Comparison of ENCODE assay signal across 8 cellular contexts in genomic region chr5:91641730-91642350, GRCh38.
A peak's percentile ranks its signal among the peaks of the same experiment; 100 is the strongest.
DNase-seq lines count a peak whose midpoint lies in the region; ATAC-seq, FAIRE-seq and TF ChIP-seq lines count a peak whose summit lies in the region.

No MANE protein-coding gene starts in this region.

- H3K9me3 ChIP-seq in A549 = no peaks in the 10 kb centered on the region

- CTCF ChIA-PET in A549 (lab: Yijun Ruan, JAX) = interaction anchor here (0.5 to 1.5 kb wide), 11 partner anchors 11 to 1912 kb away, joined by 3 to 12 read pairs (median 3); no protein-coding TSS in a partner anchor

- TF ChIP-seq CTCF in A549 (IDR thresholded peaks at IDR 0.05) = peak; percentile 78
- TF ChIP-seq CTCF in GM12875 (IDR thresholded peaks at IDR 0.05; ENCODE audit: borderline replicate concordance, insufficient read depth, low read depth, low read length) = peak; percentile 18; the same call in 1 of the 2 replicates
- TF ChIP-seq CTCF in fibroblast of villous mesenchyme (IDR thresholded peaks at IDR 0.05; ENCODE audit: insufficient read depth, low read depth, low read length) = peak; percentile 49

- POLR2A ChIA-PET in A549 (lab: Yijun Ruan, JAX) = interaction anchor here (0.6 to 1.1 kb wide), 2 partner anchors 1435 to 1967 kb away, joined by 4 read pairs; no protein-coding TSS in a partner anchor

- TF ChIP-seq POLR2A in A549 (IDR thresholded peaks at IDR 0.05; ENCODE audit: low read length) = no peak

- H3K4me1 Mint-ChIP-seq in stimulated activated naive CD8-positive, alpha-beta T cell treated with anti-CD3 and anti-CD28 coated beads, Interleukin-15, amount 100 ng/mL, for 72 hours = no peaks in the 10 kb centered on the region

- TF ChIP-seq RAD21 in A549 (conservative IDR thresholded peaks at IDR 0.05 in 1 of 2, IDR thresholded peaks at IDR 0.05 in 1 of 2) = peak; percentile 69 to 86

- H3K4me3 ChIP-seq in A549 = no peak overlapping the region
- H3K4me3 ChIP-seq in GM12875 (ENCODE audit: low read depth, low read length) = no peak overlapping the region
- H3K4me3 ChIP-seq in fibroblast of villous mesenchyme (ENCODE audit: low read depth, low read length) = no peak overlapping the region

- no peak overlapping the region for H3K4me3 Mint-ChIP-seq in stimulated activated naive CD8-positive, alpha-beta T cell treated with anti-CD3 and anti-CD28 coated beads, Interleukin-15, amount 100 ng/mL, for 72 hours

- H3K4me2 ChIP-seq in A549 = peak overlapping the region; percentile 37

- FAIRE-seq in A549 (lab: Jason Lieb, UNC) = no peak

- H3K4me1 ChIP-seq in A549 = no peaks in the 10 kb centered on the region

- H3K27ac Mint-ChIP-seq in stimulated activated naive CD8-positive, alpha-beta T cell treated with anti-CD3 and anti-CD28 coated beads, Interleukin-15, amount 100 ng/mL, for 72 hours = no peak overlapping the region

- no peak for TF ChIP-seq EP300 in A549 (IDR thresholded peaks at IDR 0.05)

- H3K9me3 Mint-ChIP-seq in stimulated activated naive CD8-positive, alpha-beta T cell treated with anti-CD3 and anti-CD28 coated beads, Interleukin-15, amount 100 ng/mL, for 72 hours = no peaks in the 10 kb centered on the region

- H3K27ac ChIP-seq in A549 = no peak overlapping the region

- H3K27me3 Mint-ChIP-seq in stimulated activated naive CD8-positive, alpha-beta T cell treated with anti-CD3 and anti-CD28 coated beads, Interleukin-15, amount 100 ng/mL, for 72 hours = no peaks in the 10 kb centered on the region

- DNase-seq in A549 (ENCODE audit: low read depth in 1 of 2, low spot score in 1 of 2) (peak; percentile 4 to 42), Kasumi-1 (lab: John Stamatoyannopoulos, UW) (peak; percentile 49 to 80), SHP77 (lab: John Stamatoyannopoulos, UW) (peak; percentile 10 to 34), fibroblast of villous mesenchyme (ENCODE audit: low read depth) (peak; percentile 63), smooth muscle cell of the brain vasculature (ENCODE audit: low read depth, low spot score) (peak; percentile 36)
- no peak for DNase-seq in stimulated activated naive CD8-positive, alpha-beta T cell treated with anti-CD3 and anti-CD28 coated beads, Interleukin-15, amount 100 ng/mL, for 72 hours

- ATAC-seq in A549 (peak in 1 of 2 experiments; percentile 55; a peak in 1 of 6 replicates), GM18870 (IDR thresholded peaks at IDR 0.05; ENCODE audit: unreplicated experiment) (no peak)
- ATAC-seq in stimulated activated naive CD8-positive, alpha-beta T cell treated with anti-CD3 and anti-CD28 coated beads, Interleukin-15, amount 100 ng/mL, for 72 hours = no peak

- under 1% methylated on average over 2 of the region's 2 CpGs for WGBS in A549 (ENCODE audit: missing lambda C conversion rate)

TF ChIP-seq in A549, 52 proteins besides CTCF, POLR2A, EP300 and RAD21:
- TF ChIP-seq SMC3 (IDR thresholded peaks at IDR 0.05) (peak; percentile 78), KDM1A (IDR thresholded peaks at IDR 0.05; ENCODE audit: low read depth) (no peak)

Comparison
In these comparisons a context has a peak if more than half of its experiments do, and no peak if none do; other contexts are left out.
1. DNase-seq: peak in A549 (2 of 2), Kasumi-1 (2 of 2), SHP77 (2 of 2), fibroblast of villous mesenchyme (single experiment) and smooth muscle cell of the brain vasculature (single experiment); none in stimulated activated naive CD8-positive, alpha-beta T cell treated with anti-CD3 and anti-CD28 coated beads, Interleukin-15, amount 100 ng/mL, for 72 hours (0 of 2).
2. CTCF ChIP-seq: peak in every context shown above with its lines; median percentile 78 in A549; 49 in fibroblast of villous mesenchyme; 18 in GM12875.